Comparison of ENCODE assay signal across 8 cellular contexts in genomic region chr19:10095622-10095947, GRCh38. TPM values are rescaled to one million over a fixed set of nuclear protein-coding genes. Genes with fewer than 3 reads are reported as not detected.
A peak's percentile ranks its signal among the peaks of the same experiment; 100 is the strongest.
DNase-seq lines count a peak whose midpoint lies in the region; ATAC-seq, FAIRE-seq and TF ChIP-seq lines count a peak whose summit lies in the region.

No MANE protein-coding gene starts in this region.

- peaks cover 18 to 47% (median 32%) of the 10 kb centered on the region in 4 donors for H3K4me1 ChIP-seq in liver (ENCODE audit: control insufficient read depth in 4 of 4, insufficient read depth in 4 of 4, low read length in 3 of 4)
- peaks cover 23% of the 10 kb centered on the region for H3K4me1 ChIP-seq in HepG2 (ENCODE audit: insufficient read depth, low read length)
- peaks cover 4 to 8% of the 10 kb centered on the region in 2 donors for H3K4me1 ChIP-seq in ascending aorta
- H3K4me1 ChIP-seq in naive thymus-derived CD4-positive, alpha-beta T cell (ENCODE audit: control insufficient read depth in 2 of 2, insufficient read depth in 2 of 2, low read length in 2 of 2): peaks cover 17 to 21% of the 10 kb centered on the region in 2 donors
- peaks cover 8% of the 10 kb centered on the region for H3K4me1 ChIP-seq in vagina

- H3K9ac ChIP-seq in liver (ENCODE audit: low read depth in 1 of 2, low read length in 2 of 2): peak overlapping the region; percentile 56 to 66
- no peak overlapping the region for H3K9ac ChIP-seq in HepG2 (ENCODE audit: insufficient read depth, low read depth, low read length)

- H3K9me3 Mint-ChIP-seq in naive thymus-derived CD4-positive, alpha-beta T cell: peaks cover 0 to 5% (median 0%) of the 10 kb centered on the region in 11 donors

- H3K36me3 Mint-ChIP-seq in naive thymus-derived CD4-positive, alpha-beta T cell: peaks cover 4 to 28% (median 7%) of the 10 kb centered on the region in 5 donors

- ATAC-seq in HepG2: no peak
- no peak for ATAC-seq in naive thymus-derived CD4-positive, alpha-beta T cell

- H3K4me3 ChIP-seq in liver (ENCODE audit: low read depth in 1 of 3, low read length in 3 of 3) (peak overlapping the region; percentile 7 to 70 (median 30)), HepG2 (replicated peaks in 1 of 3; ENCODE audit: insufficient read depth in 1 of 3, low read depth in 2 of 3, low read length in 3 of 3) (no peak overlapping the region), ascending aorta (peak overlapping the region in 1 of 2 donors; percentile 44), vagina (peak overlapping the region; percentile 18 to 72)
- no peak overlapping the region for H3K4me3 ChIP-seq in naive thymus-derived CD4-positive, alpha-beta T cell (ENCODE audit: low read length)

- no TSS peak for BruUV-seq in HepG2 (replicated peaks; lab: Mats Ljungman, UMichigan)

- H3K9me3 ChIP-seq in liver (ENCODE audit: control insufficient read depth in 4 of 4, low read length in 3 of 4) (no peaks in the 10 kb centered on the region), HepG2 (ENCODE audit: low read length) (no peaks in the 10 kb centered on the region), ascending aorta (no peaks in the 10 kb centered on the region), vagina (no peaks in the 10 kb centered on the region)
- H3K9me3 ChIP-seq in naive thymus-derived CD4-positive, alpha-beta T cell (ENCODE audit: control insufficient read depth in 2 of 3, low read length in 3 of 3): no peaks in the 10 kb centered on the region

- H3K27ac Mint-ChIP-seq in naive thymus-derived CD4-positive, alpha-beta T cell: peak overlapping the region in 7 of 9 donors; percentile 32 to 92 (median 74)

- no peak for DNase-seq in HepG2 (ENCODE audit: low spot score)
- no peak for DNase-seq in ascending aorta (ENCODE audit: low spot score in 2 of 2)
- DNase-seq in naive thymus-derived CD4-positive, alpha-beta T cell: no peak
- DNase-seq in vagina (ENCODE audit: extremely low spot score in 2 of 2): no peak
- DNase-seq in HTR-8/SVneo (ENCODE audit: insufficient read length, low spot score): no peak
- no peak for DNase-seq in NCI-H2029 treated with DMSO at 0.1 percent for 48 hours (lab: John Stamatoyannopoulos, UW)
- no peak for DNase-seq in glomerular visceral epithelial cell (ENCODE audit: extremely low spot score)

- H3K27ac ChIP-seq in liver (ENCODE audit: low read depth in 1 of 2, low read length in 2 of 2) (peak overlapping the region; percentile 89 to 92), HepG2 (ENCODE audit: extremely low read length, insufficient read depth, low read length) (no peak overlapping the region), ascending aorta (peak overlapping the region; percentile 67 to 69), vagina (peak overlapping the region; percentile 66)
- H3K27ac ChIP-seq in naive thymus-derived CD4-positive, alpha-beta T cell (ENCODE audit: low read depth, low read length): peak overlapping the region; percentile 36

- H3K4me2 ChIP-seq in HepG2 (ENCODE audit: low read depth, low read length): no peak overlapping the region

- intact Hi-C loops in HepG2 (cut with micrococcal nuclease; ENCODE audit: unreplicated experiment) (no loop called here), ascending aorta (cut with DNase I) (loop anchor here (5.0 kb wide), 1 partner anchor 157 kb away; the partner anchor contains the start of gene MRPL4), vagina (cut with DNase I) (no loop called here)
- intact Hi-C loops in naive thymus-derived CD4-positive, alpha-beta T cell (cut with micrococcal nuclease): no loop called here

- FAIRE-seq in HepG2 (lab: Jason Lieb, UNC) (no peak), HTR-8/SVneo (lab: Jason Lieb, UNC) (no peak)

- in situ Hi-C loops in HepG2 (cut with HindIII; ENCODE audit: extremely low pct_ligation_motif_present, low pct_unique_long_range_greater_than_20kb): no loop called here

- TF ChIP-seq RAD21 in liver (IDR thresholded peaks at IDR 0.05) (no peak), HepG2 (CRISPR knock-in tag; IDR thresholded peaks at IDR 0.05) (no peak)

- no peak for TF ChIP-seq CTCF in liver (IDR thresholded peaks at IDR 0.05; ENCODE audit: low read depth, low read length, missing input control)
- no peak for TF ChIP-seq CTCF in HepG2 (CRISPR knock-in tag; IDR thresholded peaks at IDR 0.05)
- peak in 1 of 3 experiments; percentile 6 for TF ChIP-seq CTCF in ascending aorta (IDR thresholded peaks at IDR 0.05)
- TF ChIP-seq CTCF in vagina (IDR thresholded peaks at IDR 0.05): no peak

- H3K36me3 ChIP-seq in liver (ENCODE audit: control insufficient read depth in 4 of 4, insufficient read depth in 3 of 4, low read depth in 1 of 4, low read length in 3 of 4): peaks cover 8 to 22% (median 17%) of the 10 kb centered on the region in 4 donors
- H3K36me3 ChIP-seq in HepG2 (replicated peaks in 1 of 2; ENCODE audit: control insufficient read depth in 1 of 2, insufficient read depth in 2 of 2, low read length in 2 of 2): peaks cover 0 to 2% of the 10 kb centered on the region in 2 experiments; a peak in 2 of 5 replicates
- peaks cover 10 to 21% of the 10 kb centered on the region in 2 donors for H3K36me3 ChIP-seq in ascending aorta
- peaks cover 0 to 32% (median 4%) of the 10 kb centered on the region in 3 experiments for H3K36me3 ChIP-seq in naive thymus-derived CD4-positive, alpha-beta T cell (ENCODE audit: control insufficient read depth in 2 of 3, insufficient read depth in 3 of 3, low read length in 3 of 3)
- peaks cover 0 to 9% of the 10 kb centered on the region in 2 donors for H3K36me3 ChIP-seq in vagina

- no peak overlapping the region for H2AFZ ChIP-seq in HepG2 (ENCODE audit: low read length)

- no peak for TF ChIP-seq POLR2A in HepG2 (IDR thresholded peaks at IDR 0.05; ENCODE audit: insufficient read depth in 1 of 2, low read depth in 2 of 2, low read length in 2 of 2)
- TF ChIP-seq POLR2A in vagina (IDR thresholded peaks at IDR 0.05): no peak

- no peaks in the 10 kb centered on the region for H3K27me3 ChIP-seq in liver (ENCODE audit: control insufficient read depth in 4 of 4, insufficient read depth in 4 of 4, low read length in 3 of 4)
- H3K27me3 ChIP-seq in HepG2 (ENCODE audit: control insufficient read depth in 1 of 2, insufficient read depth in 2 of 2, low read length in 2 of 2): no peaks in the 10 kb centered on the region
- no peaks in the 10 kb centered on the region for H3K27me3 ChIP-seq in ascending aorta
- H3K27me3 ChIP-seq in naive thymus-derived CD4-positive, alpha-beta T cell (ENCODE audit: control insufficient read depth in 2 of 2, insufficient read depth in 2 of 2, low read length in 2 of 2): no peaks in the 10 kb centered on the region
- no peaks in the 10 kb centered on the region for H3K27me3 ChIP-seq in vagina

- peaks cover 0 to 34% (median 24%) of the 10 kb centered on the region in 7 donors for H3K4me1 Mint-ChIP-seq in naive thymus-derived CD4-positive, alpha-beta T cell

- no peaks in the 10 kb centered on the region for H3K27me3 Mint-ChIP-seq in naive thymus-derived CD4-positive, alpha-beta T cell

- H3K79me2 ChIP-seq in HepG2 (ENCODE audit: insufficient read depth, low read length): no peaks in the 10 kb centered on the region

- POLR2A ChIA-PET in HepG2 (lab: Yijun Ruan, JAX): interaction anchor here (0.6 kb wide), 1 partner anchor 76 kb away, joined by 3 read pairs; no protein-coding TSS in a partner anchor
- POLR2A ChIA-PET in naive thymus-derived CD4-positive, alpha-beta T cell (lab: Charles Lee): interaction anchor here (0.6 to 4.1 kb wide), 12 partner anchors 11 to 622 kb away, joined by 3 to 60 read pairs (median 4); partner anchors contain the start of genes DNM2 and PPAN

- H4K20me1 ChIP-seq in HepG2 (ENCODE audit: insufficient read depth, low read length): no peaks in the 10 kb centered on the region

- CTCF ChIA-PET in HepG2 (lab: Yijun Ruan, JAX; ENCODE audit: low intra/inter-chr PET ratio, low total read pairs): no interaction called here
- CTCF ChIA-PET in naive thymus-derived CD4-positive, alpha-beta T cell (lab: Charles Lee): interaction anchor here (0.5 to 1.2 kb wide), 2 partner anchors 26 to 155 kb away, joined by 3 to 4 read pairs; no protein-coding TSS in a partner anchor

- TF ChIP-seq EP300 in HepG2 (IDR thresholded peaks at IDR 0.05; ENCODE audit: low read depth in 2 of 2, low read length in 2 of 2): no peak
- no peak for TF ChIP-seq EP300 in HepG2 (CRISPR knock-in tag; IDR thresholded peaks at IDR 0.05; ENCODE audit: borderline replicate concordance)

- peak overlapping the region; percentile 33 to 70 (median 52) for H3K4me3 Mint-ChIP-seq in naive thymus-derived CD4-positive, alpha-beta T cell

- 19% methylated on average over 7 of the region's 7 CpGs for WGBS in liver
- 79% methylated on average over 7 of the region's 7 CpGs for WGBS in HepG2 (ENCODE audit: low lambda C conversion rate)

RNA-seq across cellular contexts. Expression of gene ANGPTL6, which starts 6.9 kb away (rescaled TPM):
- total RNA-seq in liver (10 to 100 TPM in 1 of 2 donors, 1 to 10 TPM in 1; 7.8 to 10.5 TPM), HepG2 (2016; rRNA removed; fragmentation: Illumina TruSeq; extraction: Trizol) (0.15 TPM in 1 of 2 replicates, not detected in the other), ascending aorta (not detected), vagina (not detected)
- polyA plus RNA-seq in liver (10 to 100 TPM in 1 of 2 donors, 1 to 10 TPM in 1; 5.5 to 13.5 TPM), HepG2 (2011; rRNA removed) (1.4 and 2.2 TPM in 2 replicates)
- not detected in 2 replicates for total RNA-seq in HepG2 (2016; cell fraction: cytosol; rRNA removed; fragmentation: Illumina TruSeq; extraction: Trizol; ENCODE audit: low read depth)
- total RNA-seq in HepG2 (2016; cell fraction: insoluble cytoplasmic fraction; rRNA removed; fragmentation: Illumina TruSeq; extraction: Trizol): 0.24 TPM in 1 of 2 replicates, not detected in the other
- total RNA-seq in HepG2 (2016; cell fraction: membrane; rRNA removed; fragmentation: Illumina TruSeq; extraction: Trizol): 0.14 TPM in 1 of 2 replicates, not detected in the other
- 0.31 TPM in 1 of 2 replicates, not detected in the other for total RNA-seq in HepG2 (2016; cell fraction: nucleus; rRNA removed; fragmentation: Illumina TruSeq; extraction: Trizol)
- 1.8 and 2.1 TPM in 2 replicates for polyA plus RNA-seq in HepG2 (2011; cell fraction: cytosol; rRNA removed)
- polyA plus RNA-seq in HepG2 (2011; cell fraction: nucleus; rRNA removed): 4.3 and 5.8 TPM in 2 replicates
- polyA plus RNA-seq in HepG2 (2012): 0.85 and 1.0 TPM in 2 replicates
- polyA plus RNA-seq in HepG2 (2016; cell fraction: cytosol; fragmentation: Illumina TruSeq; extraction: Trizol; ENCODE audit: low read depth): 0.18 and 0.20 TPM in 2 replicates
- polyA plus RNA-seq in HepG2 (2016; cell fraction: insoluble cytoplasmic fraction; fragmentation: Illumina TruSeq; extraction: Trizol; ENCODE audit: low read depth): 0.16 TPM in 1 of 2 replicates, not detected in the other
- polyA plus RNA-seq in HepG2 (2016; cell fraction: membrane; fragmentation: Illumina TruSeq; extraction: Trizol; ENCODE audit: low read depth): 0.09 TPM in 1 of 2 replicates, not detected in the other
- 0.70 TPM in 1 of 2 replicates, not detected in the other for polyA plus RNA-seq in HepG2 (2016; cell fraction: nucleus; fragmentation: Illumina TruSeq; extraction: Trizol; ENCODE audit: insufficient read depth, low read depth)
- polyA minus RNA-seq in HepG2 (2011; rRNA and poly(A)+ RNA removed; ENCODE audit: low replicate concordance): 0.30 and 0.96 TPM in 2 replicates
- 0.53 and 0.89 TPM in 2 replicates for polyA minus RNA-seq in HepG2 (2011; cell fraction: cytosol; rRNA and poly(A)+ RNA removed)
- polyA minus RNA-seq in HepG2 (2011; cell fraction: nucleus; rRNA and poly(A)+ RNA removed): 0.25 and 0.52 TPM in 2 replicates
- total RNA-seq in naive thymus-derived CD4-positive, alpha-beta T cell: 1 to 10 TPM in 3 of 5 experiments, under 1 TPM in 2; 0.68 to 1.7 (median 1.0) TPM
- polyA plus RNA-seq in naive thymus-derived CD4-positive, alpha-beta T cell: under 1 TPM; 0.23 to 0.48 TPM

RNA-seq across cellular contexts. Expression of gene SHFL, which starts 9.5 kb away (rescaled TPM):
- total RNA-seq in liver: 10 to 100 TPM; 13.1 to 87.5 TPM
- polyA plus RNA-seq in liver: 100 to 1,000 TPM in 1 of 2 donors, 10 to 100 TPM in 1; 82.0 to 104 TPM
- total RNA-seq in HepG2 (2016; rRNA removed; fragmentation: Illumina TruSeq; extraction: Trizol): 8.9 and 12.3 TPM in 2 replicates
- 7.9 and 8.8 TPM in 2 replicates for total RNA-seq in HepG2 (2016; cell fraction: cytosol; rRNA removed; fragmentation: Illumina TruSeq; extraction: Trizol; ENCODE audit: low read depth)
- 9.0 and 12.8 TPM in 2 replicates for total RNA-seq in HepG2 (2016; cell fraction: insoluble cytoplasmic fraction; rRNA removed; fragmentation: Illumina TruSeq; extraction: Trizol)
- total RNA-seq in HepG2 (2016; cell fraction: membrane; rRNA removed; fragmentation: Illumina TruSeq; extraction: Trizol): 14.0 and 14.3 TPM in 2 replicates
- 8.6 and 11.4 TPM in 2 replicates for total RNA-seq in HepG2 (2016; cell fraction: nucleus; rRNA removed; fragmentation: Illumina TruSeq; extraction: Trizol)
- polyA plus RNA-seq in HepG2 (2011; rRNA removed): 36.4 and 47.5 TPM in 2 replicates
- 25.4 and 30.5 TPM in 2 replicates for polyA plus RNA-seq in HepG2 (2011; cell fraction: cytosol; rRNA removed)
- 157 and 161 TPM in 2 replicates for polyA plus RNA-seq in HepG2 (2011; cell fraction: nucleus; rRNA removed)
- polyA plus RNA-seq in HepG2 (2012): 11.5 and 18.6 TPM in 2 replicates
- 9.0 and 10.1 TPM in 2 replicates for polyA plus RNA-seq in HepG2 (2016; cell fraction: cytosol; fragmentation: Illumina TruSeq; extraction: Trizol; ENCODE audit: low read depth)
- 12.6 and 14.6 TPM in 2 replicates for polyA plus RNA-seq in HepG2 (2016; cell fraction: insoluble cytoplasmic fraction; fragmentation: Illumina TruSeq; extraction: Trizol; ENCODE audit: low read depth)
- 13.7 and 14.9 TPM in 2 replicates for polyA plus RNA-seq in HepG2 (2016; cell fraction: membrane; fragmentation: Illumina TruSeq; extraction: Trizol; ENCODE audit: low read depth)
- polyA plus RNA-seq in HepG2 (2016; cell fraction: nucleus; fragmentation: Illumina TruSeq; extraction: Trizol; ENCODE audit: insufficient read depth, low read depth): 35.0 and 36.4 TPM in 2 replicates
- 19.0 and 19.3 TPM in 2 replicates for polyA minus RNA-seq in HepG2 (2011; rRNA and poly(A)+ RNA removed; ENCODE audit: low replicate concordance)
- 13.9 and 15.2 TPM in 2 replicates for polyA minus RNA-seq in HepG2 (2011; cell fraction: cytosol; rRNA and poly(A)+ RNA removed)
- polyA minus RNA-seq in HepG2 (2011; cell fraction: nucleus; rRNA and poly(A)+ RNA removed): 18.2 and 21.1 TPM in 2 replicates
- 98.0 TPM for total RNA-seq in ascending aorta
- total RNA-seq in naive thymus-derived CD4-positive, alpha-beta T cell: 100 to 1,000 TPM in 3 of 5 experiments, 10 to 100 TPM in 2; 67.8 to 112 (median 102) TPM
- polyA plus RNA-seq in naive thymus-derived CD4-positive, alpha-beta T cell: 10 to 100 TPM; 37.0 to 52.0 TPM
- 46.9 TPM for total RNA-seq in vagina

RNA-seq across cellular contexts. Expression of gene PPAN, which starts 10.6 kb away (rescaled TPM):
- total RNA-seq in liver (10 to 100 TPM; 10.4 to 18.1 TPM), HepG2 (2016; rRNA removed; fragmentation: Illumina TruSeq; extraction: Trizol) (23.9 and 36.2 TPM in 2 replicates), ascending aorta (not detected), vagina (55.2 TPM)
- polyA plus RNA-seq in liver (10 to 100 TPM; 10.1 to 20.7 TPM), HepG2 (2011; rRNA removed) (41.9 and 53.5 TPM in 2 replicates)
- total RNA-seq in HepG2 (2016; cell fraction: cytosol; rRNA removed; fragmentation: Illumina TruSeq; extraction: Trizol; ENCODE audit: low read depth): 17.2 and 20.8 TPM in 2 replicates
- 22.0 and 41.0 TPM in 2 replicates for total RNA-seq in HepG2 (2016; cell fraction: insoluble cytoplasmic fraction; rRNA removed; fragmentation: Illumina TruSeq; extraction: Trizol)
- total RNA-seq in HepG2 (2016; cell fraction: membrane; rRNA removed; fragmentation: Illumina TruSeq; extraction: Trizol): 19.3 and 20.0 TPM in 2 replicates
- 29.5 and 36.7 TPM in 2 replicates for total RNA-seq in HepG2 (2016; cell fraction: nucleus; rRNA removed; fragmentation: Illumina TruSeq; extraction: Trizol)
- 25.0 and 35.7 TPM in 2 replicates for polyA plus RNA-seq in HepG2 (2011; cell fraction: cytosol; rRNA removed)
- polyA plus RNA-seq in HepG2 (2011; cell fraction: nucleus; rRNA removed): 105 and 138 TPM in 2 replicates
- 23.5 and 24.7 TPM in 2 replicates for polyA plus RNA-seq in HepG2 (2012)
- 7.2 and 9.4 TPM in 2 replicates for polyA plus RNA-seq in HepG2 (2016; cell fraction: cytosol; fragmentation: Illumina TruSeq; extraction: Trizol; ENCODE audit: low read depth)
- polyA plus RNA-seq in HepG2 (2016; cell fraction: insoluble cytoplasmic fraction; fragmentation: Illumina TruSeq; extraction: Trizol; ENCODE audit: low read depth): 27.4 and 29.3 TPM in 2 replicates
- 9.2 and 10.0 TPM in 2 replicates for polyA plus RNA-seq in HepG2 (2016; cell fraction: membrane; fragmentation: Illumina TruSeq; extraction: Trizol; ENCODE audit: low read depth)
- 78.4 and 87.0 TPM in 2 replicates for polyA plus RNA-seq in HepG2 (2016; cell fraction: nucleus; fragmentation: Illumina TruSeq; extraction: Trizol; ENCODE audit: insufficient read depth, low read depth)
- polyA minus RNA-seq in HepG2 (2011; rRNA and poly(A)+ RNA removed; ENCODE audit: low replicate concordance): 133 and 258 TPM in 2 replicates
- polyA minus RNA-seq in HepG2 (2011; cell fraction: cytosol; rRNA and poly(A)+ RNA removed): 18.6 and 19.3 TPM in 2 replicates
- polyA minus RNA-seq in HepG2 (2011; cell fraction: nucleus; rRNA and poly(A)+ RNA removed): 54.0 and 63.7 TPM in 2 replicates
- 100 to 1,000 TPM in 4 of 5 experiments, 10 to 100 TPM in 1; 87.6 to 122 (median 109) TPM for total RNA-seq in naive thymus-derived CD4-positive, alpha-beta T cell
- 10 to 100 TPM; 24.9 to 46.6 TPM for polyA plus RNA-seq in naive thymus-derived CD4-positive, alpha-beta T cell

RNA-seq across cellular contexts. Expression of gene P2RY11, which starts 15.9 kb away (rescaled TPM):
- total RNA-seq in liver (1 to 10 TPM; 3.2 to 4.1 TPM), HepG2 (2016; rRNA removed; fragmentation: Illumina TruSeq; extraction: Trizol) (1.5 and 4.0 TPM in 2 replicates), ascending aorta (10.5 TPM), vagina (9.1 TPM)
- polyA plus RNA-seq in liver (1 to 10 TPM in 1 of 2 donors, under 1 TPM in 1; 0.68 to 5.3 TPM), HepG2 (2011; rRNA removed) (7.8 and 13.2 TPM in 2 replicates)
- total RNA-seq in HepG2 (2016; cell fraction: cytosol; rRNA removed; fragmentation: Illumina TruSeq; extraction: Trizol; ENCODE audit: low read depth): 0.44 and 0.51 TPM in 2 replicates
- total RNA-seq in HepG2 (2016; cell fraction: insoluble cytoplasmic fraction; rRNA removed; fragmentation: Illumina TruSeq; extraction: Trizol): 1.2 and 3.7 TPM in 2 replicates
- 1.00 and 1.3 TPM in 2 replicates for total RNA-seq in HepG2 (2016; cell fraction: membrane; rRNA removed; fragmentation: Illumina TruSeq; extraction: Trizol)
- 3.5 and 5.0 TPM in 2 replicates for total RNA-seq in HepG2 (2016; cell fraction: nucleus; rRNA removed; fragmentation: Illumina TruSeq; extraction: Trizol)
- polyA plus RNA-seq in HepG2 (2011; cell fraction: cytosol; rRNA removed): 3.7 and 6.4 TPM in 2 replicates
- 54.8 and 89.7 TPM in 2 replicates for polyA plus RNA-seq in HepG2 (2011; cell fraction: nucleus; rRNA removed)
- polyA plus RNA-seq in HepG2 (2012): 9.0 and 12.8 TPM in 2 replicates
- 0.51 and 0.64 TPM in 2 replicates for polyA plus RNA-seq in HepG2 (2016; cell fraction: cytosol; fragmentation: Illumina TruSeq; extraction: Trizol; ENCODE audit: low read depth)
- polyA plus RNA-seq in HepG2 (2016; cell fraction: insoluble cytoplasmic fraction; fragmentation: Illumina TruSeq; extraction: Trizol; ENCODE audit: low read depth): 2.7 and 3.1 TPM in 2 replicates
- 0.66 and 0.74 TPM in 2 replicates for polyA plus RNA-seq in HepG2 (2016; cell fraction: membrane; fragmentation: Illumina TruSeq; extraction: Trizol; ENCODE audit: low read depth)
- polyA plus RNA-seq in HepG2 (2016; cell fraction: nucleus; fragmentation: Illumina TruSeq; extraction: Trizol; ENCODE audit: insufficient read depth, low read depth): 26.8 and 36.2 TPM in 2 replicates
- 18.1 and 21.5 TPM in 2 replicates for polyA minus RNA-seq in HepG2 (2011; rRNA and poly(A)+ RNA removed; ENCODE audit: low replicate concordance)
- 5.4 and 5.5 TPM in 2 replicates for polyA minus RNA-seq in HepG2 (2011; cell fraction: cytosol; rRNA and poly(A)+ RNA removed)
- 8.0 and 12.6 TPM in 2 replicates for polyA minus RNA-seq in HepG2 (2011; cell fraction: nucleus; rRNA and poly(A)+ RNA removed)
- 10 to 100 TPM; 41.0 to 89.3 (median 58.9) TPM for total RNA-seq in naive thymus-derived CD4-positive, alpha-beta T cell
- polyA plus RNA-seq in naive thymus-derived CD4-positive, alpha-beta T cell: 1 to 10 TPM; 2.7 to 3.1 TPM

RNA-seq across cellular contexts. Expression of gene EIF3G, which starts 24.1 kb away (rescaled TPM):
- total RNA-seq in liver: 10 to 100 TPM; 86.2 to 96.3 TPM
- polyA plus RNA-seq in liver: 10 to 100 TPM; 71.0 to 84.4 TPM
- 173 and 206 TPM in 2 replicates for total RNA-seq in HepG2 (2016; rRNA removed; fragmentation: Illumina TruSeq; extraction: Trizol)
- total RNA-seq in HepG2 (2016; cell fraction: cytosol; rRNA removed; fragmentation: Illumina TruSeq; extraction: Trizol; ENCODE audit: low read depth): 168 and 195 TPM in 2 replicates
- 150 and 220 TPM in 2 replicates for total RNA-seq in HepG2 (2016; cell fraction: insoluble cytoplasmic fraction; rRNA removed; fragmentation: Illumina TruSeq; extraction: Trizol)
- 162 and 175 TPM in 2 replicates for total RNA-seq in HepG2 (2016; cell fraction: membrane; rRNA removed; fragmentation: Illumina TruSeq; extraction: Trizol)
- 111 and 116 TPM in 2 replicates for total RNA-seq in HepG2 (2016; cell fraction: nucleus; rRNA removed; fragmentation: Illumina TruSeq; extraction: Trizol)
- polyA plus RNA-seq in HepG2 (2011; rRNA removed): 135 and 141 TPM in 2 replicates
- 116 and 159 TPM in 2 replicates for polyA plus RNA-seq in HepG2 (2011; cell fraction: cytosol; rRNA removed)
- polyA plus RNA-seq in HepG2 (2011; cell fraction: nucleus; rRNA removed): 984 and 1,211 TPM in 2 replicates
- polyA plus RNA-seq in HepG2 (2012): 126 and 143 TPM in 2 replicates
- 131 and 139 TPM in 2 replicates for polyA plus RNA-seq in HepG2 (2016; cell fraction: cytosol; fragmentation: Illumina TruSeq; extraction: Trizol; ENCODE audit: low read depth)
- 150 and 174 TPM in 2 replicates for polyA plus RNA-seq in HepG2 (2016; cell fraction: insoluble cytoplasmic fraction; fragmentation: Illumina TruSeq; extraction: Trizol; ENCODE audit: low read depth)
- 143 and 147 TPM in 2 replicates for polyA plus RNA-seq in HepG2 (2016; cell fraction: membrane; fragmentation: Illumina TruSeq; extraction: Trizol; ENCODE audit: low read depth)
- 284 and 296 TPM in 2 replicates for polyA plus RNA-seq in HepG2 (2016; cell fraction: nucleus; fragmentation: Illumina TruSeq; extraction: Trizol; ENCODE audit: insufficient read depth, low read depth)
- 86.0 and 105 TPM in 2 replicates for polyA minus RNA-seq in HepG2 (2011; rRNA and poly(A)+ RNA removed; ENCODE audit: low replicate concordance)
- polyA minus RNA-seq in HepG2 (2011; cell fraction: cytosol; rRNA and poly(A)+ RNA removed): 35.8 and 39.9 TPM in 2 replicates
- 64.5 and 67.1 TPM in 2 replicates for polyA minus RNA-seq in HepG2 (2011; cell fraction: nucleus; rRNA and poly(A)+ RNA removed)
- 241 TPM for total RNA-seq in ascending aorta
- 100 to 1,000 TPM; 242 to 356 (median 328) TPM for total RNA-seq in naive thymus-derived CD4-positive, alpha-beta T cell
- 100 to 1,000 TPM; 240 to 294 TPM for polyA plus RNA-seq in naive thymus-derived CD4-positive, alpha-beta T cell
- total RNA-seq in vagina: 249 TPM

Comparison
In these comparisons a context has a peak if more than half of its experiments do, and no peak if none do; other contexts are left out.
1. H3K4me3 ChIP-seq: peak in liver (3 of 3) and vagina (2 of 2); none in HepG2 (0 of 3) and naive thymus-derived CD4-positive, alpha-beta T cell (single experiment).